Comparison of ENCODE assay signal across 2 cellular contexts in the genomic region with DNA sequence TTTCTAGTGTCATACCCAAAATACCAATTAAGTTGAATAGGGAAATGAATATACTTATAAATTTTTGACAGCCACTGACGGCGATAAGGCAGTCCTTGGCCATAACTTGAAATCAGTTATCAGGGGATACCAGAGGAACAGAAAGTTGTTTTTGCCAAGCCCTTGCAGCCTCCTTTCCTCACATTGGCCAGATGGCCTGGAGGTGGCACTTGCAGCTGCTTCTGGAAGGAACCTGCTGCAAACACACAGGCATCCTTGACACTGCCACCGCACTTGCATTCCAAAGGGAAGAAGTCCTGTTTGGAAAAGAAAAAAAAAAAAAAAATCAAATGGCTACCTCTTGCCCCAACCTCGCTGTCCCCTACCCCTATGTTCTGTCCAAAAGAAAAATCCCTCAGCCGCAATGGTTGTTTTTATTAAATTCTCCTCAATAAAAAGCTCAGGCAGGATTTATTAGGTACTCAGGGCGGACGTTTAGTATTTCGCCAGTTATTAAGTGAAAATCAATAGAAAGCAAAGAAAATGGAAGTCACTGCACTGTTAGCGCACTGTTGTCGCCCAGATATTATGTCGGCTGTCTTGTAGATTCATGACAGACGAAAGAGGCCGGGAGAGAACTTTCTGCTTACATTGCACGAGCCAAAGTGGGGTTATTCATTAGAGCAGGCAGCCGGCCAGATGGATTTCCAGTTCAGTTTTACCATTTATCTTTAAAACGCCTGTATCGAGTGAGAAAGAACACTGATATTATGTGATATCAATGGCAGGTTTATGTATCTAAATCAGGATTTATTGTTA.
TF ChIP-seq lines count a peak whose summit lies in the region.

No MANE protein-coding gene starts in this region.

TF ChIP-seq in IMR-90, 13 proteins besides CTCF, POLR2A, EP300 and RAD21 (continued from another document):
- TF ChIP-seq CHD1 (IDR thresholded peaks at IDR 0.05; ENCODE audit: low read depth, low read length), result no peak
- TF ChIP-seq RCOR1 (IDR thresholded peaks at IDR 0.05; ENCODE audit: insufficient replicate concordance, low read length), result no peak
- TF ChIP-seq FOS (IDR thresholded peaks at IDR 0.05; ENCODE audit: low read depth, low read length), result no peak
- no peak for TF ChIP-seq SMC3 (IDR thresholded peaks at IDR 0.05; ENCODE audit: low read depth, low read length)
- TF ChIP-seq NFE2L2 (IDR thresholded peaks at IDR 0.05; ENCODE audit: low read depth, low read length), result no peak
- TF ChIP-seq CEBPB (IDR thresholded peaks at IDR 0.05; ENCODE audit: low read depth, low read length), result no peak
- TF ChIP-seq, protein P1, sequence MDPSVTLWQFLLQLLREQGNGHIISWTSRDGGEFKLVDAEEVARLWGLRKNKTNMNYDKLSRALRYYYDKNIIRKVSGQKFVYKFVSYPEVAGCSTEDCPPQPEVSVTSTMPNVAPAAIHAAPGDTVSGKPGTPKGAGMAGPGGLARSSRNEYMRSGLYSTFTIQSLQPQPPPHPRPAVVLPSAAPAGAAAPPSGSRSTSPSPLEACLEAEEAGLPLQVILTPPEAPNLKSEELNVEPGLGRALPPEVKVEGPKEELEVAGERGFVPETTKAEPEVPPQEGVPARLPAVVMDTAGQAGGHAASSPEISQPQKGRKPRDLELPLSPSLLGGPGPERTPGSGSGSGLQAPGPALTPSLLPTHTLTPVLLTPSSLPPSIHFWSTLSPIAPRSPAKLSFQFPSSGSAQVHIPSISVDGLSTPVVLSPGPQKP (IDR thresholded peaks at IDR 0.05; ENCODE audit: borderline replicate concordance, low read depth, low read length), result no peak
- TF ChIP-seq MAZ (IDR thresholded peaks at IDR 0.05; ENCODE audit: borderline replicate concordance, low read depth, low read length), result no peak
- TF ChIP-seq MXI1 (IDR thresholded peaks at IDR 0.05; ENCODE audit: borderline replicate concordance, low read depth, low read length), result no peak
- TF ChIP-seq RFX5 (IDR thresholded peaks at IDR 0.05; ENCODE audit: low read depth, low read length), result no peak
- TF ChIP-seq USF2 (IDR thresholded peaks at IDR 0.05; ENCODE audit: low read depth, low read length), result no peak
- TF ChIP-seq MAFK (IDR thresholded peaks at IDR 0.05; ENCODE audit: low read depth, low read length), result no peak
TF ChIP-seq in IMR-90: peak in this region for 0.

TF ChIP-seq in K562, 482 proteins besides CTCF, POLR2A, EP300 and RAD21 (continued from another document):
- TF ChIP-seq, protein P2, sequence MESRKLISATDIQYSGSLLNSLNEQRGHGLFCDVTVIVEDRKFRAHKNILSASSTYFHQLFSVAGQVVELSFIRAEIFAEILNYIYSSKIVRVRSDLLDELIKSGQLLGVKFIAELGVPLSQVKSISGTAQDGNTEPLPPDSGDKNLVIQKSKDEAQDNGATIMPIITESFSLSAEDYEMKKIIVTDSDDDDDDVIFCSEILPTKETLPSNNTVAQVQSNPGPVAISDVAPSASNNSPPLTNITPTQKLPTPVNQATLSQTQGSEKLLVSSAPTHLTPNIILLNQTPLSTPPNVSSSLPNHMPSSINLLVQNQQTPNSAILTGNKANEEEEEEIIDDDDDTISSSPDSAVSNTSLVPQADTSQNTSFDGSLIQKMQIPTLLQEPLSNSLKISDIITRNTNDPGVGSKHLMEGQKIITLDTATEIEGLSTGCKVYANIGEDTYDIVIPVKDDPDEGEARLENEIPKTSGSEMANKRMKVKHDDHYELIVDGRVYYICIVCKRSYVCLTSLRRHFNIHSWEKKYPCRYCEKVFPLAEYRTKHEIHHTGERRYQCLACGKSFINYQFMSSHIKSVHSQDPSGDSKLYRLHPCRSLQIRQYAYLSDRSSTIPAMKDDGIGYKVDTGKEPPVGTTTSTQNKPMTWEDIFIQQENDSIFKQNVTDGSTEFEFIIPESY (CRISPR knock-in tag; IDR thresholded peaks at IDR 0.05), result peak; percentile 72
